Comparison of ENCODE assay signal across 7 cellular contexts in genomic region chr15:36887214-36888017, GRCh38.
DNase-seq lines count a peak whose midpoint lies in the region; TF ChIP-seq lines count a peak whose summit lies in the region.

No MANE protein-coding gene starts in this region.

- in situ Hi-C loops in mammary epithelial cell (cut with MboI; ENCODE audit: low sequenced_read_pairs in 2 of 2) = loop anchor here (10.0 to 25.0 kb wide), 3 partner anchors 217 to 1000 kb away; partner anchors contain the start of gene MEIS2 (in 1 of the 2)

- POLR2A ChIA-PET in activated CD4-positive, alpha-beta T cell treated with anti-CD3 and anti-CD28 coated beads, Interleukin-2, amount 10 ng/mL, durations not matched to agents 7 days and 5 days (lab: Charles Lee) = no interaction called here

- TF ChIP-seq CTCF in mammary epithelial cell (conservative IDR thresholded peaks at IDR 0.05 in 1 of 2, IDR thresholded peaks at IDR 0.05 in 1 of 2; ENCODE audit: extremely low read depth in 1 of 2, insufficient read depth in 1 of 2, low read depth in 1 of 2, low read length in 2 of 2) (no peak), suprapubic skin (IDR thresholded peaks at IDR 0.05) (no peak), thyroid gland (IDR thresholded peaks at IDR 0.05) (no peak)

- no peak for TF ChIP-seq EP300 in suprapubic skin (IDR thresholded peaks at IDR 0.05)

- TF ChIP-seq POLR2A in suprapubic skin (IDR thresholded peaks at IDR 0.05) (no peak), thyroid gland (IDR thresholded peaks at IDR 0.05) (no peak)

- intact Hi-C loops in mammary epithelial cell (cut with micrococcal nuclease) (loop anchor here (10.0 kb wide), 1 partner anchor 343 kb away; no protein-coding TSS in a partner anchor), thyroid gland (cut with DNase I) (no loop called here)

- no peaks in the 10 kb centered on the region for H3K9me3 ChIP-seq in HUES48 (ENCODE audit: control insufficient read depth, insufficient read depth, low read length)
- H3K9me3 ChIP-seq in mammary epithelial cell (replicated peaks; ENCODE audit: insufficient read depth, low read length) = no peaks in the 10 kb centered on the region
- no peaks in the 10 kb centered on the region for H3K9me3 ChIP-seq in suprapubic skin
- no peaks in the 10 kb centered on the region for H3K9me3 ChIP-seq in thyroid gland

- H3K27me3 ChIP-seq in HUES48 (ENCODE audit: control insufficient read depth, insufficient read depth, low read length) (peaks cover 100% of the 10 kb centered on the region), mammary epithelial cell (ENCODE audit: insufficient read depth, low read length) (peaks cover 6% of the 10 kb centered on the region), suprapubic skin (peaks cover 56% of the 10 kb centered on the region), thyroid gland (peaks cover 19% of the 10 kb centered on the region)

- peaks cover 73% of the 10 kb centered on the region for H3K27me3 Mint-ChIP-seq in activated CD4-positive, alpha-beta T cell treated with anti-CD3 and anti-CD28 coated beads, Interleukin-2, amount 10 ng/mL, durations not matched to agents 7 days and 5 days

- H3K4me2 ChIP-seq in mammary epithelial cell (ENCODE audit: insufficient read depth, low read depth, low read length) = peak overlapping the region; percentile 70

- H3K36me3 Mint-ChIP-seq in activated CD4-positive, alpha-beta T cell treated with anti-CD3 and anti-CD28 coated beads, Interleukin-2, amount 10 ng/mL, durations not matched to agents 7 days and 5 days (ENCODE audit: low read depth) = no peaks in the 10 kb centered on the region

- H3K4me1 ChIP-seq in HUES48 (ENCODE audit: control insufficient read depth, insufficient read depth, low read length) (peaks cover 43% of the 10 kb centered on the region), mammary epithelial cell (ENCODE audit: insufficient read depth, low read length) (peaks cover 6% of the 10 kb centered on the region), suprapubic skin (peaks cover 35% of the 10 kb centered on the region), thyroid gland (peaks cover 8 to 16% of the 10 kb centered on the region in 2 donors)

- H3K36me3 ChIP-seq in HUES48 (ENCODE audit: control insufficient read depth, insufficient read depth, low read length) (no peaks in the 10 kb centered on the region), mammary epithelial cell (ENCODE audit: insufficient read depth, low read length) (no peaks in the 10 kb centered on the region), suprapubic skin (peaks cover 3% of the 10 kb centered on the region), thyroid gland (no peaks in the 10 kb centered on the region)

- peak overlapping the region; percentile 79 for H2AFZ ChIP-seq in mammary epithelial cell (ENCODE audit: low read depth, low read length)

- no peak overlapping the region for H3K27ac Mint-ChIP-seq in activated CD4-positive, alpha-beta T cell treated with anti-CD3 and anti-CD28 coated beads, Interleukin-2, amount 10 ng/mL, durations not matched to agents 7 days and 5 days

- no peaks in the 10 kb centered on the region for H3K79me2 ChIP-seq in mammary epithelial cell (ENCODE audit: insufficient read depth, low read length)

- H3K9ac ChIP-seq in HUES48 (ENCODE audit: low read depth, low read length) (no peak overlapping the region), mammary epithelial cell (ENCODE audit: insufficient read depth, low read length) (no peak overlapping the region)

- peak overlapping the region; percentile 50 for H3K4me3 ChIP-seq in HUES48 (ENCODE audit: low read depth, low read length)
- peak overlapping the region; percentile 35 to 56 (median 45) for H3K4me3 ChIP-seq in mammary epithelial cell (replicated peaks in 1 of 3; ENCODE audit: insufficient read depth in 1 of 3, low read depth in 2 of 3, low read length in 3 of 3)
- H3K4me3 ChIP-seq in suprapubic skin = peak overlapping the region; percentile 43
- no peak overlapping the region for H3K4me3 ChIP-seq in thyroid gland (replicated peaks in 1 of 3)

- WGBS in mammary epithelial cell (ENCODE audit: low coverage, missing lambda C conversion rate) = 37% methylated on average over 8 of the region's 36 CpGs
- WGBS in suprapubic skin = 4% methylated on average over 23 of the region's 36 CpGs
- 11% methylated on average over 26 to 36 of the region's 36 CpGs for WGBS in thyroid gland, 2 donors

- dilution Hi-C loops in mammary epithelial cell (cut with HindIII; ENCODE audit: low sequenced_read_pairs) = no loop called here

- no TSS peak for BruUV-seq in mammary epithelial cell (replicated peaks; lab: Mats Ljungman, UMichigan)

- no peaks in the 10 kb centered on the region for H4K20me1 ChIP-seq in mammary epithelial cell (ENCODE audit: insufficient read depth, low read length)

- no peak overlapping the region for H3K27ac ChIP-seq in HUES48 (ENCODE audit: low read depth, low read length)
- no peak overlapping the region for H3K27ac ChIP-seq in mammary epithelial cell (ENCODE audit: insufficient read depth, low read depth, low read length)
- H3K27ac ChIP-seq in suprapubic skin = no peak overlapping the region
- H3K27ac ChIP-seq in thyroid gland = no peak overlapping the region

- H3K4me1 Mint-ChIP-seq in activated CD4-positive, alpha-beta T cell treated with anti-CD3 and anti-CD28 coated beads, Interleukin-2, amount 10 ng/mL, durations not matched to agents 7 days and 5 days = peaks cover 4% of the 10 kb centered on the region

- DNase-seq in mammary epithelial cell (no peak), left kidney (ENCODE audit: low read depth, low spot score) (peak; percentile 94), suprapubic skin (ENCODE audit: low spot score in 2 of 2) (no peak), thyroid gland (no peak), globus pallidus (ENCODE audit: low spot score) (no peak)
- no peak for DNase-seq in activated CD4-positive, alpha-beta T cell treated with anti-CD3 and anti-CD28 coated beads, Interleukin-2, amount 10 ng/mL, durations not matched to agents 7 days and 5 days

- CTCF ChIA-PET in mammary epithelial cell (lab: Charles Lee; ENCODE audit: low non-redundant PET) = no interaction called here
- CTCF ChIA-PET in activated CD4-positive, alpha-beta T cell treated with anti-CD3 and anti-CD28 coated beads, Interleukin-2, amount 10 ng/mL, durations not matched to agents 7 days and 5 days (lab: Charles Lee) = no interaction called here

- no peaks in the 10 kb centered on the region for H3K9me3 Mint-ChIP-seq in activated CD4-positive, alpha-beta T cell treated with anti-CD3 and anti-CD28 coated beads, Interleukin-2, amount 10 ng/mL, durations not matched to agents 7 days and 5 days

- H3K4me3 Mint-ChIP-seq in activated CD4-positive, alpha-beta T cell treated with anti-CD3 and anti-CD28 coated beads, Interleukin-2, amount 10 ng/mL, durations not matched to agents 7 days and 5 days = no peak overlapping the region

Comparison
In these comparisons a context has a peak if more than half of its experiments do, and no peak if none do; other contexts are left out.
1. H3K4me3 ChIP-seq: peak in HUES48 (single experiment), mammary epithelial cell (3 of 3) and suprapubic skin (single experiment); none in thyroid gland (0 of 3).